Comparison of ENCODE assay signal across 16 cellular contexts in the genomic region with DNA sequence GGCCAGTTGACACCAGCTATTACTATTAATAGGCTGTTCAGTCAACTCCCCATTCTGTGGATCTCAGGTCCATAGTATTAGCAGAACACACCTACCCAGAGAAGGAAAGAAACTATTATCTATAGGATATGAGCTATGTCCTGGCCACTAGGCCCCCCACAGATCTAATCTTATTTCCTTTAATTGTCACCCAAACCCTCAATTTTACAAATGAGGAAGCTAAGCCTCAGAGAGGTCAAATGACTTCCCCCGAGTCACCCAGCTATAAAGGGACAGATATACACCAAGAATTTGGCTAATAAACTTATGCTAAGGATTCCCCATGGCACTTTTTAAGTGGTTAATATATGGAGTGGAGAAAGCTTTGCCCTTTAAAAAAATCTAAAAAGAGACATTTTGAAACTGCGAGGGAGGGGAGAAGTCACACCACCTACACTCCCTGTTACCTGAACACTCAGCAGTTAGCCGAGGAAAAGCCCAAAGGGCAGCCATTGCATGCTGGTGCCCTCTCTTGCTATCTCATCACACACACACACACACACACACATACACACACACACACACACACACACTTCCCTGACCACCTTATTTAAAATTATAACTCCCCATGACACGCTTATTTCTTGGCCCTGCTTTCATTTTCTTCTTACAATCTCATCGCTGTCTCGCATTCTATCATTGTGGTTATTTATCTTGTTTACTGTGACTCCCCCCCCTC.
A peak's percentile ranks its signal among the peaks of the same experiment; 100 is the strongest.
DNase-seq lines count a peak whose midpoint lies in the region; ATAC-seq and TF ChIP-seq lines count a peak whose summit lies in the region.
"Had no signal": no experiment of that assay in that cellular context is flagged by ENCODE, and none has a peak within 500 bp of the region (broad histone marks: within the 10 kb centered on the region; RNA-seq: fewer than 3 reads in every experiment).

No MANE protein-coding gene starts in this region.

- intact Hi-C loops in activated naive CD4-positive, alpha-beta T cell treated with anti-CD3 and anti-CD28 coated beads for 36 hours (cut with micrococcal nuclease) = no loop called here
- intact Hi-C loops in colonic mucosa (cut with DNase I) = no loop called here

- ATAC-seq in activated naive CD4-positive, alpha-beta T cell treated with anti-CD3 and anti-CD28 coated beads, Interleukin-2, amount 50 U/mL, for 72 hours = peak; percentile 40 to 52
- ATAC-seq in HG02885 (IDR thresholded peaks at IDR 0.05; ENCODE audit: poor library complexity, unreplicated experiment) = peak; percentile 49
- ATAC-seq in stimulated activated naive CD8-positive, alpha-beta T cell treated with anti-CD3 and anti-CD28 coated beads, Interleukin-15, amount 100 ng/mL, for 72 hours = peak; percentile 62
- ATAC-seq: naive thymus-derived CD8-positive, alpha-beta T cell; psoas muscle had no signal

- no peak overlapping the region for H3K27ac ChIP-seq in colonic mucosa
- H3K27ac ChIP-seq: psoas muscle had no signal

- no peaks in the 10 kb centered on the region for H3K27me3 ChIP-seq in colonic mucosa

- no peak for DNase-seq in activated naive CD4-positive, alpha-beta T cell treated with anti-CD3 and anti-CD28 coated beads, Interleukin-2, amount 50 U/mL, for 72 hours (ENCODE audit: low spot score in 2 of 2)
- DNase-seq in activated naive CD4-positive, alpha-beta T cell treated with anti-CD3 and anti-CD28 coated beads for 36 hours = no peak
- DNase-seq in activated naive CD8-positive, alpha-beta T cell treated with anti-CD3 and anti-CD28 coated beads for 36 hours = peak; percentile 26
- peak in 1 of 2 donors; percentile 21 for DNase-seq in stimulated activated naive CD8-positive, alpha-beta T cell treated with anti-CD3 and anti-CD28 coated beads, Interleukin-15, amount 100 ng/mL, for 72 hours
- DNase-seq in colonic mucosa (no peak), RKO (ENCODE audit: low spot score) (no peak), NCI-H510A treated with DMSO at 0.1 percent for 48 hours (lab: John Stamatoyannopoulos, UW) (no peak)
- DNase-seq: Calu3; glutamatergic neuron; H9; naive thymus-derived CD8-positive, alpha-beta T cell; NCI-H187; NCI-H446 treated with DMSO at 0.1 percent for 48 hours; psoas muscle; substantia nigra had no signal

- peaks cover 24% of the 10 kb centered on the region for H3K4me1 Mint-ChIP-seq in activated naive CD4-positive, alpha-beta T cell treated with anti-CD3 and anti-CD28 coated beads for 36 hours (ENCODE audit: low read depth)
- peaks cover 37% of the 10 kb centered on the region for H3K4me1 Mint-ChIP-seq in activated naive CD8-positive, alpha-beta T cell treated with anti-CD3 and anti-CD28 coated beads for 36 hours
- peaks cover 52% of the 10 kb centered on the region for H3K4me1 Mint-ChIP-seq in stimulated activated naive CD8-positive, alpha-beta T cell treated with anti-CD3 and anti-CD28 coated beads, Interleukin-15, amount 100 ng/mL, for 72 hours

- H3K9ac ChIP-seq in colonic mucosa (ENCODE audit: low read depth in 2 of 2, low read length in 2 of 2) = no peak overlapping the region

- peaks cover 0 to 4% of the 10 kb centered on the region in 2 donors for H3K9me3 Mint-ChIP-seq in activated naive CD4-positive, alpha-beta T cell treated with anti-CD3 and anti-CD28 coated beads, Interleukin-2, amount 50 U/mL, for 72 hours
- no peaks in the 10 kb centered on the region for H3K9me3 Mint-ChIP-seq in activated naive CD4-positive, alpha-beta T cell treated with anti-CD3 and anti-CD28 coated beads for 36 hours
- H3K9me3 Mint-ChIP-seq in activated naive CD8-positive, alpha-beta T cell treated with anti-CD3 and anti-CD28 coated beads for 36 hours = no peaks in the 10 kb centered on the region
- no peaks in the 10 kb centered on the region for H3K9me3 Mint-ChIP-seq in stimulated activated naive CD8-positive, alpha-beta T cell treated with anti-CD3 and anti-CD28 coated beads, Interleukin-15, amount 100 ng/mL, for 72 hours
- H3K9me3 Mint-ChIP-seq: H9; naive thymus-derived CD8-positive, alpha-beta T cell had no signal

- H3K4me1 ChIP-seq in colonic mucosa = no peaks in the 10 kb centered on the region
- H3K4me1 ChIP-seq: psoas muscle had no signal

- CTCF ChIA-PET in activated naive CD4-positive, alpha-beta T cell treated with anti-CD3 and anti-CD28 coated beads for 36 hours (lab: Charles Lee) = interaction anchor here (0.7 to 1.2 kb wide), 5 partner anchors 10 to 132 kb away, joined by 3 read pairs; no protein-coding TSS in a partner anchor

- H3K9me3 ChIP-seq in colonic mucosa = no peaks in the 10 kb centered on the region
- H3K9me3 ChIP-seq: psoas muscle had no signal

- no peaks in the 10 kb centered on the region for H3K27me3 Mint-ChIP-seq in activated naive CD4-positive, alpha-beta T cell treated with anti-CD3 and anti-CD28 coated beads for 36 hours (ENCODE audit: low read depth)
- no peaks in the 10 kb centered on the region for H3K27me3 Mint-ChIP-seq in activated naive CD8-positive, alpha-beta T cell treated with anti-CD3 and anti-CD28 coated beads for 36 hours
- H3K27me3 Mint-ChIP-seq in stimulated activated naive CD8-positive, alpha-beta T cell treated with anti-CD3 and anti-CD28 coated beads, Interleukin-15, amount 100 ng/mL, for 72 hours = no peaks in the 10 kb centered on the region
- H3K27me3 Mint-ChIP-seq: naive thymus-derived CD8-positive, alpha-beta T cell had no signal

- no peak overlapping the region for H3K4me3 Mint-ChIP-seq in activated naive CD4-positive, alpha-beta T cell treated with anti-CD3 and anti-CD28 coated beads for 36 hours
- no peak overlapping the region for H3K4me3 Mint-ChIP-seq in activated naive CD8-positive, alpha-beta T cell treated with anti-CD3 and anti-CD28 coated beads for 36 hours
- peak overlapping the region; percentile 7 to 40 for H3K4me3 Mint-ChIP-seq in stimulated activated naive CD8-positive, alpha-beta T cell treated with anti-CD3 and anti-CD28 coated beads, Interleukin-15, amount 100 ng/mL, for 72 hours
- H3K4me3 Mint-ChIP-seq: H9 had no signal

- H3K36me3 Mint-ChIP-seq in activated naive CD4-positive, alpha-beta T cell treated with anti-CD3 and anti-CD28 coated beads, Interleukin-2, amount 50 U/mL, for 72 hours = peaks cover 0 to 4% of the 10 kb centered on the region in 2 donors
- H3K36me3 Mint-ChIP-seq in activated naive CD4-positive, alpha-beta T cell treated with anti-CD3 and anti-CD28 coated beads for 36 hours (ENCODE audit: low read depth) = no peaks in the 10 kb centered on the region
- H3K36me3 Mint-ChIP-seq in activated naive CD8-positive, alpha-beta T cell treated with anti-CD3 and anti-CD28 coated beads for 36 hours = peaks cover under 1% of the 10 kb centered on the region

- H3K36me3 ChIP-seq in colonic mucosa = no peaks in the 10 kb centered on the region

- no peak for TF ChIP-seq CTCF in colonic mucosa (IDR thresholded peaks at IDR 0.05)

- no peak overlapping the region for H3K4me3 ChIP-seq in colonic mucosa
- H3K4me3 ChIP-seq: psoas muscle had no signal

- H3K27ac Mint-ChIP-seq in activated naive CD4-positive, alpha-beta T cell treated with anti-CD3 and anti-CD28 coated beads, Interleukin-2, amount 50 U/mL, for 72 hours = no peak overlapping the region
- H3K27ac Mint-ChIP-seq in activated naive CD4-positive, alpha-beta T cell treated with anti-CD3 and anti-CD28 coated beads for 36 hours = no peak overlapping the region
- peak overlapping the region; percentile 13 for H3K27ac Mint-ChIP-seq in activated naive CD8-positive, alpha-beta T cell treated with anti-CD3 and anti-CD28 coated beads for 36 hours
- no peak overlapping the region for H3K27ac Mint-ChIP-seq in stimulated activated naive CD8-positive, alpha-beta T cell treated with anti-CD3 and anti-CD28 coated beads, Interleukin-15, amount 100 ng/mL, for 72 hours
- H3K27ac Mint-ChIP-seq: H9; naive thymus-derived CD8-positive, alpha-beta T cell had no signal

Comparison
In these comparisons a context has a peak if more than half of its experiments do, and no peak if none do; other contexts are left out.
1. H3K4me3 Mint-ChIP-seq: peak in stimulated activated naive CD8-positive, alpha-beta T cell treated with anti-CD3 and anti-CD28 coated beads, Interleukin-15, amount 100 ng/mL, for 72 hours (2 of 2); none in activated naive CD4-positive, alpha-beta T cell treated with anti-CD3 and anti-CD28 coated beads for 36 hours (single experiment) and activated naive CD8-positive, alpha-beta T cell treated with anti-CD3 and anti-CD28 coated beads for 36 hours (single experiment).
2. Peak in every context shown above with its lines, with median percentiles within 50 percentile points of each other: ATAC-seq.